In the genomic region with DNA sequence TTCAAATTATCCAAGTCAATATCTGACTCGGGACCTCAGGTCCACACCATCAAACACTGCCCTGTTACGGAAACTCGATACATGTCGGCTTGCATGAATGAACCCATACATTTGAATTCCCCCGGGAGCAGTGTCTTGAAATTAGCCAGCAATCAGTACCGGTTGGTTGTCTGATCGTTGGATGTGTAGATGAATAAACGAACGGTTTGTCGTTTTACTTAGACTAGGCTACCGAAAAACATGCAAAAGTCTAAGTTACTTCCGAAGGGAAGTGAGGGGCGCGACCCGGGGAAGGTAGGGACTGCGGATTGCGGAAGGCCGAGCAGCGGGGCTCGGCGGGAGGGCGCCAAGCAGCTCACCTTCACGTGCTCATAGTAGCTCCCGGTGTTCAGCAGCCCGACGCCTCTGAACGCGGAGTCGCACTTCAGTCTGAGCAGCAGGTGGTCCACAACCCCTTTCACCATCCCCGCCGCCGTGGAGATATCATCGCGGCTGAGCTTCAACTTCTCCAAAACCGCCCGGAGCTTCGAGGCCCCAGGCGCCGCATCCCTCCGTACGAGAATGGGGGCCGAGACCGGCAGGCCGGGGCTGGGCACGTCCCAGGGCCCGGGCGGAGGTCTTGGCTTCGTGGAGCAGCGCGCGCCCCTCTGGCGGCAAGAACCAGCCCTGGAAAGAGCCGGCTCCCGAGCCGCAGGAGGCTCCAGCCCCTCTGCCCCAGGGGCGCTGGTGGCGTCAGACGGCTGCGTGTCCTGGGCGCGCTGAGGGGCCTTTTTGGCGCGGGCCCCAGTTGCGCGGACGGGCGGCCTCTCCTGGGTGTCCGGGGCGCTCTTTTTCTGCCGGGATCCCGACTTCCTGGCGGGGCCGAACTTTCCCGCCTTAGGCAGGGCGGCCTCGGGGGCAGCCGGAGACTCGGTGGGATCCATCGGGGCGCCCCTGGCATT, we compare ENCODE assay signal across 8 cellular contexts. TPM values are rescaled to one million over a fixed set of nuclear protein-coding genes. Genes with fewer than 3 reads are reported as not detected.
DNase-seq lines count a peak whose midpoint lies in the region; ATAC-seq and TF ChIP-seq lines count a peak whose summit lies in the region.

No MANE protein-coding gene starts in this region.

- ATAC-seq in GM19463 (IDR thresholded peaks at IDR 0.05; ENCODE audit: unreplicated experiment) (peak; percentile 49), SK-N-SH treated with all-trans-retinoic acid at 6 μM for 48 hours (peak; percentile 66), heart right ventricle (peak; percentile 64 to 78 (median 71))

- H3K4me3 ChIP-seq in adipocyte (ENCODE audit: low read length) (peak overlapping the region; percentile 87), heart right ventricle (peak overlapping the region; percentile 63 to 90 (median 76)), rectal smooth muscle tissue (ENCODE audit: low read length) (peak overlapping the region; percentile 73)

- TF ChIP-seq CTCF in heart right ventricle (IDR thresholded peaks at IDR 0.05) = peak in 1 of 9 donors; percentile 5

- intact Hi-C loops in heart right ventricle (cut with DNase I) = loop anchor here in 1 of 10 donors (10.0 kb wide), 1 partner anchor 63 kb away; no protein-coding TSS in a partner anchor

- WGBS in heart right ventricle, 2 donors = 2% methylated on average over 80 of the region's 80 CpGs

- peak overlapping the region; percentile 23 to 94 (median 86) for H3K27ac ChIP-seq in heart right ventricle
- peak overlapping the region; percentile 78 for H3K27ac ChIP-seq in rectal smooth muscle tissue (ENCODE audit: low read depth, low read length)

- DNase-seq in COLO829 (ENCODE audit: low spot score) = peak; percentile 80
- peak; percentile 21 for DNase-seq in HPDE6-E6E7 (ENCODE audit: extremely low spot score)
- peak; percentile 79 for DNase-seq in adipocyte (ENCODE audit: low read depth)
- DNase-seq in heart right ventricle = peak; percentile 35 to 46
- DNase-seq in GOT3 (lab: John Stamatoyannopoulos, UW) = no peak

- H3K9ac ChIP-seq in adipocyte (ENCODE audit: low read length) (peak overlapping the region; percentile 86), rectal smooth muscle tissue (ENCODE audit: low read length) (peak overlapping the region; percentile 83)

- H3K36me3 ChIP-seq in adipocyte (ENCODE audit: control insufficient read depth, insufficient read depth, low read length, severe bottlenecking) (no peaks in the 10 kb centered on the region), heart right ventricle (peaks cover 0 to 20% (median 0%) of the 10 kb centered on the region in 9 donors), rectal smooth muscle tissue (ENCODE audit: control insufficient read depth, insufficient read depth, low read length) (no peaks in the 10 kb centered on the region)

- no peaks in the 10 kb centered on the region for H3K9me3 ChIP-seq in adipocyte (ENCODE audit: control insufficient read depth, low read length)
- no peaks in the 10 kb centered on the region for H3K9me3 ChIP-seq in heart right ventricle

- H3K4me1 ChIP-seq in adipocyte (ENCODE audit: control insufficient read depth, insufficient read depth, low read length) (peaks cover 7% of the 10 kb centered on the region), heart right ventricle (peaks cover 0 to 59% (median 14%) of the 10 kb centered on the region in 9 donors), rectal smooth muscle tissue (ENCODE audit: control insufficient read depth, insufficient read depth, low read length) (no peaks in the 10 kb centered on the region)

- H3K27me3 ChIP-seq in adipocyte (replicated peaks; ENCODE audit: control insufficient read depth, insufficient read depth, low read length) = no peaks in the 10 kb centered on the region
- peaks cover 0 to 12% (median 0%) of the 10 kb centered on the region in 7 donors for H3K27me3 ChIP-seq in heart right ventricle
- H3K27me3 ChIP-seq in rectal smooth muscle tissue (ENCODE audit: control insufficient read depth, insufficient read depth, low read length) = no peaks in the 10 kb centered on the region

TF ChIP-seq in SK-N-SH treated with all-trans-retinoic acid at 6 μM for 48 hours, 23 proteins besides CTCF, POLR2A, EP300 and RAD21:
- TF ChIP-seq GLIS3 (CRISPR knock-in tag; IDR thresholded peaks at IDR 0.05) = no peak
- TF ChIP-seq ZFP3 (CRISPR knock-in tag; IDR thresholded peaks at IDR 0.05) = no peak
- TF ChIP-seq OSR1 (CRISPR knock-in tag; IDR thresholded peaks at IDR 0.05) = no peak

RNA-seq across cellular contexts. Expression of a gene that starts 0.7 kb away (rescaled TPM):
- 1 to 10 TPM in 7 of 10 donors, under 1 TPM in 3; 0.62 to 4.1 (median 1.1) TPM for total RNA-seq in heart right ventricle
- polyA plus RNA-seq in heart right ventricle = 1 to 10 TPM in 1 of 2 donors, under 1 TPM in 1; 0.46 to 1.0 TPM

RNA-seq across cellular contexts. Expression of a gene that starts 10.1 kb away (rescaled TPM):
- 10 to 100 TPM; 22.0 to 34.2 (median 28.2) TPM for total RNA-seq in heart right ventricle
- 10 to 100 TPM; 14.4 to 15.7 TPM for polyA plus RNA-seq in heart right ventricle

RNA-seq across cellular contexts. Expression of a gene that starts 56.8 kb away (rescaled TPM):
- total RNA-seq in heart right ventricle = under 1 TPM in 9 of 10 donors, not detected in 1; 0.09 to 0.78 (median 0.26) TPM
- polyA plus RNA-seq in heart right ventricle = under 1 TPM; 0.12 to 0.37 TPM
